Comparison of ENCODE assay signal across 8 cellular contexts in genomic region chr3:64188810-64189560, GRCh38. TPM values are rescaled to one million over a fixed set of nuclear protein-coding genes. Genes with fewer than 3 reads are reported as not detected.
A peak's percentile ranks its signal among the peaks of the same experiment; 100 is the strongest.
DNase-seq lines count a peak whose midpoint lies in the region; ATAC-seq and TF ChIP-seq lines count a peak whose summit lies in the region.

No MANE protein-coding gene starts in this region.

- no peak for TF ChIP-seq CTCF in BE2C (IDR thresholded peaks at IDR 0.05; ENCODE audit: low read depth, low read length)

- H3K36me3 ChIP-seq in aorta (ENCODE audit: control insufficient read depth in 1 of 2, insufficient read depth in 2 of 2, low read length in 1 of 2) (no peaks in the 10 kb centered on the region), BE2C (no peaks in the 10 kb centered on the region)

- H3K9me3 ChIP-seq in aorta (ENCODE audit: control insufficient read depth, low read length) (no peaks in the 10 kb centered on the region), BE2C (no peaks in the 10 kb centered on the region)

- H3K27ac ChIP-seq in aorta (ENCODE audit: low read depth in 1 of 2, low read length in 2 of 2): peak overlapping the region; percentile 16 to 32

- WGBS in aorta, 2 donors: 19 to 23% methylated on average over 7 of the region's 7 CpGs

- H3K27me3 ChIP-seq in aorta (ENCODE audit: control insufficient read depth in 1 of 2, insufficient read depth in 2 of 2, low read length in 1 of 2): no peaks in the 10 kb centered on the region
- H3K27me3 ChIP-seq in BE2C: no peaks in the 10 kb centered on the region

- intact Hi-C loops in aorta (cut with DNase I): loop anchor here (5.0 kb wide), 1 partner anchor 33 kb away; no protein-coding TSS in a partner anchor

- H3K4me3 ChIP-seq in aorta (ENCODE audit: low read length in 2 of 2): no peak overlapping the region
- H3K4me3 ChIP-seq in BE2C (ENCODE audit: low read depth, low read length): no peak overlapping the region

- H3K4me1 ChIP-seq in aorta (ENCODE audit: control insufficient read depth in 1 of 2, insufficient read depth in 2 of 2, low read length in 2 of 2): peaks cover 0 to 18% of the 10 kb centered on the region in 2 donors
- peaks cover 21% of the 10 kb centered on the region for H3K4me1 ChIP-seq in BE2C

- ATAC-seq in aorta (ENCODE audit: low FRiP score) (peak; percentile 70), GM19467 (IDR thresholded peaks at IDR 0.05; ENCODE audit: unreplicated experiment) (no peak)

- DNase-seq in NCI-H82 (lab: John Stamatoyannopoulos, UW): peak; percentile 19
- DNase-seq in NCI-H82 treated with DMSO at 0.1 percent for 48 hours (lab: John Stamatoyannopoulos, UW; ENCODE audit: unreplicated experiment): no peak
- DNase-seq in epidermal melanocyte (ENCODE audit: insufficient read length, low spot score): peak; percentile 34
- DNase-seq in midbrain (lab: John Stamatoyannopoulos, UW): peak; percentile 22
- DNase-seq in aorta: no peak
- no peak for DNase-seq in OCI-M2 (lab: John Stamatoyannopoulos, UW; ENCODE audit: unreplicated experiment)
- DNase-seq in BE2C: no peak

RNA-seq across cellular contexts. Expression of gene PRICKLE2, which starts 36.3 kb away (rescaled TPM):
- total RNA-seq in aorta: 10 to 100 TPM; 22.0 to 42.1 TPM
- 1 to 10 TPM; 2.1 to 5.9 TPM for polyA plus RNA-seq in aorta
- polyA plus RNA-seq in BE2C (2012; ENCODE audit: insufficient read depth, insufficient read length, low read depth): 0.11 TPM

Comparison
In these comparisons a context has a peak if more than half of its experiments do, and no peak if none do; other contexts are left out.
1. DNase-seq: peak in NCI-H82 (single experiment), epidermal melanocyte (single experiment) and midbrain (single experiment); none in NCI-H82 treated with DMSO at 0.1 percent for 48 hours (single experiment), aorta (0 of 2), OCI-M2 (single experiment) and BE2C (single experiment).